8 cellular contexts compared by ENCODE assay signal in the genomic region with DNA sequence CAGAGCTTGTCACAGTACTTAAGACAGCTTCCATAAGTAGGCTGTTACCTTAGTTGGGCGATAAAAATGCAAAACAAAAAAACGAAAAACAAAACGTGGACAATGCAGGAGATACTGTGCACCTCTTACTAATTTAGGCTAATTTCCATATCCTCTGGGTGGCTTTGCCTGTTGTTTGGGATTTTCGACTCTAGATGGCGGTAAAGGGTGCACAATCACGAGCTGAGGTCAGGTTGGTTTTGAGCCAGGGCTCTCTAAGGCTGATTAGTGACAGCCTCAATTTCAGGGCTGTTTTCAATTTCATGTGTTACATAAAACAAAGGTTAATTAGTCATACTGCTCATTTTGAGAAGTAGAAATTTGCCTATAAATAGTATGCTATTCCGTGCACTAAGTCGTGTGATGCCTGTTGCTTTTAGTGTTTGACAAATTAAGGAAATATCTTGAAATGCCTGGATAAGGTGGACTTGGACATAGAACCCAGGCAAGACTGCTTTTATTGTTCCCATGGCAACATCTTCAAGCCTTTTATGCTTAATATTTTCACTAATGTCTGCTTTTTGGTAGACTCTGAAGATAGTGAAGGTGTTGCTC.
DNase-seq lines count a peak whose midpoint lies in the region; ATAC-seq, FAIRE-seq and TF ChIP-seq lines count a peak whose summit lies in the region.

No MANE protein-coding gene starts in this region.

- H3K4me3 ChIP-seq in A549: no peak overlapping the region
- no peak overlapping the region for H3K4me3 ChIP-seq in brain microvascular endothelial cell (ENCODE audit: low read depth, low read length)
- H3K4me3 ChIP-seq in HepG2 (replicated peaks in 1 of 3; ENCODE audit: insufficient read depth in 1 of 3, low read depth in 2 of 3, low read length in 3 of 3): no peak overlapping the region

- H3K36me3 ChIP-seq in brain microvascular endothelial cell (replicated peaks) (no peaks in the 10 kb centered on the region), HepG2 (replicated peaks in 1 of 2; ENCODE audit: control insufficient read depth in 1 of 2, insufficient read depth in 2 of 2, low read length in 2 of 2) (no peaks in the 10 kb centered on the region)

- no peaks in the 10 kb centered on the region for H3K27me3 ChIP-seq in brain microvascular endothelial cell (replicated peaks)
- H3K27me3 ChIP-seq in HepG2 (ENCODE audit: control insufficient read depth in 1 of 2, insufficient read depth in 2 of 2, low read length in 2 of 2): no peaks in the 10 kb centered on the region

- no peaks in the 10 kb centered on the region for H4K20me1 ChIP-seq in HepG2 (ENCODE audit: insufficient read depth, low read length)

- POLR2A ChIA-PET in A549 (lab: Yijun Ruan, JAX): no interaction called here
- POLR2A ChIA-PET in HepG2 (lab: Yijun Ruan, JAX): no interaction called here

- no peak overlapping the region for H3K9ac ChIP-seq in HepG2 (ENCODE audit: insufficient read depth, low read depth, low read length)

- no peaks in the 10 kb centered on the region for H3K79me2 ChIP-seq in HepG2 (ENCODE audit: insufficient read depth, low read length)

- TF ChIP-seq POLR2A in A549 (IDR thresholded peaks at IDR 0.05; ENCODE audit: low read length) (no peak), HepG2 (IDR thresholded peaks at IDR 0.05; ENCODE audit: insufficient read depth in 1 of 2, low read depth in 2 of 2, low read length in 2 of 2) (no peak)

- FAIRE-seq in A549 (lab: Jason Lieb, UNC): no peak
- FAIRE-seq in HepG2 (lab: Jason Lieb, UNC): peak; percentile 86

- peak; percentile 77 to 87; a peak in 4 of 6 replicates for ATAC-seq in A549
- peak; percentile 99 for ATAC-seq in GM18511 (IDR thresholded peaks at IDR 0.05; ENCODE audit: unreplicated experiment)
- ATAC-seq in HG02973 (IDR thresholded peaks at IDR 0.05; ENCODE audit: unreplicated experiment): peak; percentile 93
- peak; percentile 95 for ATAC-seq in HepG2

- TF ChIP-seq CTCF in A549 (IDR thresholded peaks at IDR 0.05) (peak; percentile 46), brain microvascular endothelial cell (IDR thresholded peaks at IDR 0.05; ENCODE audit: low read depth, low read length, missing control alignments) (peak; percentile 77), HepG2 (CRISPR knock-in tag; IDR thresholded peaks at IDR 0.05) (peak; percentile 82)

- TF ChIP-seq EP300 in A549 (IDR thresholded peaks at IDR 0.05) (no peak), HepG2 (IDR thresholded peaks at IDR 0.05; ENCODE audit: low read depth in 2 of 2, low read length in 2 of 2) (no peak), HepG2 (CRISPR knock-in tag; IDR thresholded peaks at IDR 0.05; ENCODE audit: borderline replicate concordance) (no peak)

- H3K4me1 ChIP-seq in A549 (no peaks in the 10 kb centered on the region), HepG2 (ENCODE audit: insufficient read depth, low read length) (no peaks in the 10 kb centered on the region)

- H2AFZ ChIP-seq in HepG2 (ENCODE audit: low read length): no peak overlapping the region

- H3K27ac ChIP-seq in A549: no peak overlapping the region
- H3K27ac ChIP-seq in brain microvascular endothelial cell: no peak overlapping the region
- H3K27ac ChIP-seq in HepG2 (ENCODE audit: extremely low read length, insufficient read depth, low read length): no peak overlapping the region

- H3K4me2 ChIP-seq in A549 (no peak overlapping the region), HepG2 (ENCODE audit: low read depth, low read length) (no peak overlapping the region)

- no TSS peak for BruUV-seq in HepG2 (replicated peaks; lab: Mats Ljungman, UMichigan)

- intact Hi-C loops in HepG2 (cut with micrococcal nuclease; ENCODE audit: unreplicated experiment): loop anchor here (2.0 to 5.0 kb wide), 2 partner anchors 1003 to 1890 kb away; no protein-coding TSS in a partner anchor

- TF ChIP-seq RAD21 in A549 (conservative IDR thresholded peaks at IDR 0.05 in 1 of 2, IDR thresholded peaks at IDR 0.05 in 1 of 2) (peak; percentile 62 to 73), HepG2 (CRISPR knock-in tag; IDR thresholded peaks at IDR 0.05) (peak; percentile 20; the same call in 1 of the 2 replicates)

- peak; percentile 7 to 22 for DNase-seq in A549 (ENCODE audit: low read depth in 1 of 2, low spot score in 1 of 2)
- peak; percentile 6 for DNase-seq in NCI-H2029 treated with DMSO at 0.1 percent for 48 hours (lab: John Stamatoyannopoulos, UW)
- DNase-seq in UCSD-AML1 (lab: John Stamatoyannopoulos, UW; ENCODE audit: unreplicated experiment): peak; percentile 29
- peak; percentile 37 for DNase-seq in brain microvascular endothelial cell
- DNase-seq in HepG2 (ENCODE audit: low spot score): peak; percentile 27
- peak; percentile 76 for DNase-seq in stimulated activated CD8-positive, alpha-beta memory T cell treated with anti-CD3 and anti-CD28 coated beads, Interleukin-4, amount 100 ng/mL, for 48 hours

- CTCF ChIA-PET in A549 (lab: Yijun Ruan, JAX) (interaction anchor here (1.3 kb wide), 1 partner anchor 29 kb away, joined by 3 read pairs; no protein-coding TSS in a partner anchor), HepG2 (lab: Yijun Ruan, JAX; ENCODE audit: low intra/inter-chr PET ratio, low total read pairs) (interaction anchor here (1.2 kb wide), 1 partner anchor 1762 kb away, joined by 3 read pairs; the partner anchor contains the start of gene CBLN2)

- WGBS in A549 (ENCODE audit: missing lambda C conversion rate): 2% methylated on average over 8 of the region's 8 CpGs
- WGBS in HepG2 (ENCODE audit: low lambda C conversion rate): 3% methylated on average over 8 of the region's 8 CpGs

- H3K9me3 ChIP-seq in A549 (no peaks in the 10 kb centered on the region), HepG2 (ENCODE audit: low read length) (no peaks in the 10 kb centered on the region)

- in situ Hi-C loops in brain microvascular endothelial cell (cut with HindIII; ENCODE audit: low pct_ligation_motif_present, low sequenced_read_pairs): no loop called here
- in situ Hi-C loops in HepG2 (cut with HindIII; ENCODE audit: extremely low pct_ligation_motif_present, low pct_unique_long_range_greater_than_20kb): loop anchor here (25.0 kb wide), 1 partner anchor 1755 kb away; the partner anchor contains the start of gene CBLN2

TF ChIP-seq in A549, 52 proteins besides CTCF, POLR2A, EP300 and RAD21:
- TF ChIP-seq BHLHE40 (IDR thresholded peaks at IDR 0.05; ENCODE audit: low read depth, low read length): no peak
- peak; percentile 32; the same call in 1 of the 3 replicates for TF ChIP-seq SMC3 (IDR thresholded peaks at IDR 0.05)

TF ChIP-seq in HepG2, 621 proteins besides CTCF, POLR2A, EP300 and RAD21:
- TF ChIP-seq CREBL2 (CRISPR knock-in tag; IDR thresholded peaks at IDR 0.05; ENCODE audit: borderline replicate concordance): no peak
- TF ChIP-seq ZFAT (CRISPR knock-in tag; conservative IDR thresholded peaks at IDR 0.05): no peak
- peak; percentile 39; the same call in 1 of the 2 replicates for TF ChIP-seq SMC3 (IDR thresholded peaks at IDR 0.05; ENCODE audit: low read length)
- no peak for TF ChIP-seq CCDC6 (CRISPR knock-in tag; IDR thresholded peaks at IDR 0.05)
- TF ChIP-seq STAG1 (CRISPR knock-in tag; IDR thresholded peaks at IDR 0.05): peak; percentile 74
- no peak for TF ChIP-seq SCMH1 (CRISPR knock-in tag; IDR thresholded peaks at IDR 0.05; ENCODE audit: borderline replicate concordance)
- no peak for TF ChIP-seq SMARCE1 (IDR thresholded peaks at IDR 0.05; ENCODE audit: borderline replicate concordance)
TF ChIP-seq in HepG2: peak in this region for 2.

Comparison
In these comparisons a context has a peak if more than half of its experiments do, and no peak if none do; other contexts are left out.
1. DNase-seq: peak in every context shown above with its lines; median percentile 76 in stimulated activated CD8-positive, alpha-beta memory T cell treated with anti-CD3 and anti-CD28 coated beads, Interleukin-4, amount 100 ng/mL, for 48 hours; 37 in brain microvascular endothelial cell; 29 in UCSD-AML1; 27 in HepG2; 14 in A549; 6 in NCI-H2029 treated with DMSO at 0.1 percent for 48 hours.
2. Of the 38 proteins assayed by ChIP-seq in both HepG2 and A549: peak only in HepG2: none; only in A549: none; in both: CTCF, RAD21 and SMC3; in neither: 35.